ENCODE assay signal across 20 cellular contexts in the genomic region with DNA sequence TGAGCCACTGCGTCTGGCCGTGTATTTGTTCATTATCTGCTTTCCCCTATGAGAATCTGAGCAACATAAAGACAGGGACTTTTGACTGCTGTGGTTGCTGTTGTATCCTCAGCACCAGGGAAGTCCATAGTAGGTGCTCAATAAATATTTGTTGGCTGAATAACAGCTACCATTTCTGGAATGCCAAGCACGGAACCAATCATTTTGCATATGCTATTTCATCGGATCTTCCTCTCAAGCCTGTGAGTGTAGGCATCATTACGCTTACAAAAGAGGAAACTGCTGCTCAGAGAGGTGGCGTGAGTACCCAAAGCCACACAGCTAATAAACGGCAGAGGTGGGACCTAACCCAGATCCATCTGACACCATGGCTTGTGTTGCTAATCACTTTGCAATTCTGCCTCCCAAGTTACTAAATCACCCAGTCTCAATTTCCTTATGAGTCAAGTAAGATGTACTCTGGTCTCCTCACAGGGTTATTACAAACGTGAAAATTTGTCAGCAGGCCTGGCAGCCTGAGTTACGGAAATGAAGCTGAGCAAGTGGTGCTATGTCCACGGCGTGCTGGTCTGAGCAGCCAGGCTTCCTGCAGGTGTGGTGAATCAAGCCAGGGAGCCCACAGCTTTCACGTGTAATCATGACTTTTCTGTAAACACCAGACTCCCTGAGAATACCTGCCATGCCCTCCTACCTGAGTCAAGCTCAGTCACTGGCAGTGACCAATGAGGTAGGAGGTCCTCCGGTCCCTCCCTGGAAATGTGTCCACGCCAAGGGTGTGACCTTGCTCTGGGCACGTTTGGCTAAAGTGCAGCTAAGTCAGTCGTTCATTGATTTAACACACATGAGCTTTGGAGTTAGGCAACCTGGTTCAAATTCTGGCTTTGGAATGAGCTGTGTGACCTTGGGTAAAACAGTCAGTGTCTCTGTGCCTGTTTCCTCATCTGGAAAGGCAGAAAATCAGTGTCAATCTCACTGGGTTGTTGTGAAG. TPM values are rescaled to one million over a fixed set of nuclear protein-coding genes. Genes with fewer than 3 reads are reported as not detected.
A peak's percentile ranks its signal among the peaks of the same experiment; 100 is the strongest.
DNase-seq lines count a peak whose midpoint lies in the region; TF ChIP-seq lines count a peak whose summit lies in the region.
"Had no signal": no experiment of that assay in that cellular context is flagged by ENCODE, and none has a peak within 500 bp of the region (broad histone marks: within the 10 kb centered on the region; RNA-seq: fewer than 3 reads in every experiment).

No MANE protein-coding gene starts in this region.

- H3K4me1 ChIP-seq in Peyer's patch (no peaks in the 10 kb centered on the region), esophagus (ENCODE audit: control insufficient read depth in 2 of 2, insufficient read depth in 2 of 2, low read length in 1 of 2) (no peaks in the 10 kb centered on the region)

- H3K27ac ChIP-seq in Peyer's patch (peak overlapping the region in 2 of 4 donors; percentile 55 to 68), esophagus (ENCODE audit: low read depth in 2 of 2, low read length in 1 of 2) (peak overlapping the region; percentile 66 to 88)
- H3K27ac ChIP-seq: brain microvascular endothelial cell, upper lobe of left lung had no signal

- DNase-seq in ELR (ENCODE audit: low read depth), result peak; percentile 59
- peak in 2 of 3 donors; percentile 57 to 60 for DNase-seq in Peyer's patch
- peak; percentile 52 for DNase-seq in mucosa of gallbladder (ENCODE audit: low spot score)
- DNase-seq in activated T-cell treated with anti-CD3 and anti-CD28 coated beads, Interleukin-2, amount 50 U/mL, for 1 hour, result no peak
- no peak for DNase-seq in T-helper 9 cell
- DNase-seq in activated CD4-positive, alpha-beta T cell treated with anti-CD3 and anti-CD28 coated beads for 1 hour, result no peak
- no peak for DNase-seq in stimulated activated CD4-positive, alpha-beta T cell treated with anti-CD3 and anti-CD28 coated beads, Interleukin-15, amount 100 ng/mL, for 24 hours
- DNase-seq: activated CD4-positive, alpha-beta T cell treated with anti-CD3 and anti-CD28 coated beads, Interleukin-2, amount 10 ng/mL, durations not matched to agents 7 days and 5 days; activated naive CD4-positive, alpha-beta T cell treated with Interleukin-2 at 50 U/mL for 16 hours; brain microvascular endothelial cell; DMS79; glutamatergic neuron; mesenchymal stem cell; NCI-H2081 treated with DMSO at 0.1 percent for 48 hours; NCI-H524 treated with DMSO at 0.1 percent for 48 hours; nephron progenitor cell; stimulated activated naive B cell treated with anti-CD40 and anti-IgM and Interleukin-4, amounts not matched to agents 10 μg/mL and 1 μg/mL and 100 μg/mL, for 72 hours; upper lobe of left lung had no signal

- no peak for TF ChIP-seq POLR2A in Peyer's patch (IDR thresholded peaks at IDR 0.05)

- TF ChIP-seq CTCF in Peyer's patch (IDR thresholded peaks at IDR 0.05), result no peak

- H3K27me3 ChIP-seq in Peyer's patch (no peaks in the 10 kb centered on the region), esophagus (ENCODE audit: control insufficient read depth in 1 of 2, insufficient read depth in 2 of 2, low read length in 2 of 2) (no peaks in the 10 kb centered on the region)
- H3K27me3 ChIP-seq: brain microvascular endothelial cell, upper lobe of left lung had no signal

- no peaks in the 10 kb centered on the region for H3K9me3 ChIP-seq in Peyer's patch
- no peaks in the 10 kb centered on the region for H3K9me3 ChIP-seq in esophagus (ENCODE audit: control insufficient read depth in 2 of 2, insufficient read depth in 1 of 2, low read depth in 1 of 2, low read length in 1 of 2)
- H3K9me3 ChIP-seq: upper lobe of left lung had no signal

- H3K4me3 ChIP-seq in Peyer's patch, result no peak overlapping the region
- no peak overlapping the region for H3K4me3 ChIP-seq in esophagus (ENCODE audit: low read depth in 1 of 2, low read length in 2 of 2)
- H3K4me3 ChIP-seq: upper lobe of left lung had no signal

- WGBS in esophagus, 2 donors, result 61 to 65% methylated on average over 16 of the region's 16 CpGs

- H3K36me3 ChIP-seq in Peyer's patch, result no peaks in the 10 kb centered on the region
- H3K36me3 ChIP-seq in esophagus (ENCODE audit: control insufficient read depth in 2 of 2, insufficient read depth in 2 of 2, low read length in 1 of 2), result no peaks in the 10 kb centered on the region
- H3K36me3 ChIP-seq: brain microvascular endothelial cell, upper lobe of left lung had no signal

RNA-seq across cellular contexts. Expression of a gene that starts 4.8 kb away (rescaled TPM):
- under 1 TPM in 1 of 4 donors, not detected in 3; 0.70 TPM for total RNA-seq in Peyer's patch
- under 1 TPM; 0.20 to 0.73 TPM for polyA plus RNA-seq in esophagus
- 0.35 TPM for total RNA-seq in mucosa of gallbladder
- total RNA-seq: epithelial cell of proximal tubule had no signal

RNA-seq across cellular contexts. Expression of a gene that starts 5.3 kb away (rescaled TPM):
- total RNA-seq in Peyer's patch, result 10 to 100 TPM; 17.7 to 25.6 (median 22.8) TPM
- 10 to 100 TPM; 16.1 to 23.3 TPM for polyA plus RNA-seq in esophagus
- total RNA-seq in mucosa of gallbladder, result 29.9 TPM

Comparison
In these comparisons a context has a peak if more than half of its experiments do, and no peak if none do; other contexts are left out.
1. DNase-seq: peak in ELR (single experiment), Peyer's patch (2 of 3) and mucosa of gallbladder (single experiment); none in activated T-cell treated with anti-CD3 and anti-CD28 coated beads, Interleukin-2, amount 50 U/mL, for 1 hour (single experiment), T-helper 9 cell (single experiment), activated CD4-positive, alpha-beta T cell treated with anti-CD3 and anti-CD28 coated beads for 1 hour (single experiment) and stimulated activated CD4-positive, alpha-beta T cell treated with anti-CD3 and anti-CD28 coated beads, Interleukin-15, amount 100 ng/mL, for 24 hours (single experiment).